Comparison of ENCODE assay signal across 17 cellular contexts in the genomic region with DNA sequence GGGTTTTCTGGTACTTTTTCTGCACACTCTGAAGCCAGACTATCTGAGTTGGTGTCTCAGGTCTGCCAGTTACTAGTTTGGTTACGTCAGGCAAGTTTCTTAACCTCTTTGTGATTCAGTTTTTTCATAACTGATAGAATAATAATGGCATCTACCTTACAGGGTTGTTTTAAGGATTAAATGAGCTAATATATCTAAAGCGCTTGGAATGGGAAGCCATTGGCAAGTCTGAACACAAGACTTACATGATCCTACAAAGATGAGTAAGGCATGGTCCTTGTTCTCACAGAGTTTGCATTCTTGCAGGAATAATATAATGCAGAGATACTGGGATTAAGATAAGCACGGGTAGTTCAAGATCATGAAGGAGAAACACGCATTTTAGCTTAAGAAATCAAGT. TPM values are rescaled to one million over a fixed set of nuclear protein-coding genes. Genes with fewer than 3 reads are reported as not detected.
DNase-seq lines count a peak whose midpoint lies in the region; ATAC-seq and TF ChIP-seq lines count a peak whose summit lies in the region.
"Had no signal": no experiment of that assay in that cellular context is flagged by ENCODE, and none has a peak within 500 bp of the region (broad histone marks: within the 10 kb centered on the region; RNA-seq: fewer than 3 reads in every experiment).

No MANE protein-coding gene starts in this region.

- H3K4me1 ChIP-seq in mammary epithelial cell (ENCODE audit: insufficient read depth, low read length) (peaks cover 16% of the 10 kb centered on the region), breast epithelium (no peaks in the 10 kb centered on the region), upper lobe of left lung (peaks cover 15 to 23% (median 16%) of the 10 kb centered on the region in 4 donors), right lobe of liver (peaks cover 0 to 2% (median 0%) of the 10 kb centered on the region in 4 donors)

- WGBS in mammary epithelial cell (ENCODE audit: low coverage, missing lambda C conversion rate): 92% methylated on average over 4 of the region's 4 CpGs
- 91 to 93% methylated on average over 4 of the region's 4 CpGs for WGBS in upper lobe of left lung, 2 donors
- WGBS in right lobe of liver (ENCODE audit: insufficient coverage, low coverage, low lambda C conversion rate, missing lambda C conversion rate): 91% methylated on average over 4 of the region's 4 CpGs

- intact Hi-C loops in mammary epithelial cell (cut with micrococcal nuclease): no loop called here
- intact Hi-C loops in breast epithelium (cut with DNase I; ENCODE audit: low total_unique reads): loop anchor here (5.0 kb wide), 1 partner anchor 1103 kb away; no protein-coding TSS in a partner anchor
- intact Hi-C loops in right lobe of liver (cut with DNase I): no loop called here

- TF ChIP-seq EP300 in upper lobe of left lung (IDR thresholded peaks at IDR 0.05): no peak

- H3K27ac Mint-ChIP-seq in activated naive CD8-positive, alpha-beta T cell treated with anti-CD3 and anti-CD28 coated beads for 36 hours: peak overlapping the region; percentile 9
- H3K27ac Mint-ChIP-seq: CD4-positive, alpha-beta T cell; HFFc6 had no signal

- in situ Hi-C loops in mammary epithelial cell (cut with MboI; ENCODE audit: low sequenced_read_pairs in 2 of 2): no loop called here

- H3K27ac ChIP-seq in mammary epithelial cell (ENCODE audit: insufficient read depth, low read depth, low read length) (no peak overlapping the region), breast epithelium (no peak overlapping the region), upper lobe of left lung (no peak overlapping the region), right lobe of liver (no peak overlapping the region)
- H3K27ac ChIP-seq: HL-60 had no signal

- no peak for TF ChIP-seq POLR2A in breast epithelium (IDR thresholded peaks at IDR 0.05)
- no peak for TF ChIP-seq POLR2A in upper lobe of left lung (IDR thresholded peaks at IDR 0.05)
- no peak for TF ChIP-seq POLR2A in right lobe of liver (IDR thresholded peaks at IDR 0.05)

- peaks cover 73% of the 10 kb centered on the region for H3K4me1 Mint-ChIP-seq in activated naive CD8-positive, alpha-beta T cell treated with anti-CD3 and anti-CD28 coated beads for 36 hours

- H3K36me3 Mint-ChIP-seq in activated naive CD8-positive, alpha-beta T cell treated with anti-CD3 and anti-CD28 coated beads for 36 hours: peaks cover 22% of the 10 kb centered on the region

- no peaks in the 10 kb centered on the region for H3K27me3 ChIP-seq in mammary epithelial cell (ENCODE audit: insufficient read depth, low read length)
- no peaks in the 10 kb centered on the region for H3K27me3 ChIP-seq in breast epithelium
- no peaks in the 10 kb centered on the region for H3K27me3 ChIP-seq in upper lobe of left lung
- no peaks in the 10 kb centered on the region for H3K27me3 ChIP-seq in right lobe of liver

- H3K4me2 ChIP-seq in mammary epithelial cell (ENCODE audit: insufficient read depth, low read depth, low read length): no peak overlapping the region

- H4K20me1 ChIP-seq in mammary epithelial cell (ENCODE audit: insufficient read depth, low read length): no peaks in the 10 kb centered on the region

- no peak overlapping the region for H3K9ac ChIP-seq in mammary epithelial cell (ENCODE audit: insufficient read depth, low read length)

- CTCF ChIA-PET in mammary epithelial cell (lab: Charles Lee; ENCODE audit: low non-redundant PET): no interaction called here

- no TSS peak for BruUV-seq in mammary epithelial cell (replicated peaks; lab: Mats Ljungman, UMichigan)

- H3K79me2 ChIP-seq in mammary epithelial cell (ENCODE audit: insufficient read depth, low read length): no peaks in the 10 kb centered on the region

- H2AFZ ChIP-seq in mammary epithelial cell (ENCODE audit: low read depth, low read length): no peak overlapping the region

- dilution Hi-C loops in mammary epithelial cell (cut with HindIII; ENCODE audit: low sequenced_read_pairs): no loop called here

- H3K4me3 ChIP-seq in mammary epithelial cell (replicated peaks in 1 of 3; ENCODE audit: insufficient read depth in 1 of 3, low read depth in 2 of 3, low read length in 3 of 3) (no peak overlapping the region), breast epithelium (no peak overlapping the region), upper lobe of left lung (no peak overlapping the region), right lobe of liver (no peak overlapping the region)

- H3K9me3 ChIP-seq in mammary epithelial cell (replicated peaks; ENCODE audit: insufficient read depth, low read length) (no peaks in the 10 kb centered on the region), breast epithelium (no peaks in the 10 kb centered on the region), upper lobe of left lung (no peaks in the 10 kb centered on the region), right lobe of liver (no peaks in the 10 kb centered on the region)

- TF ChIP-seq CTCF in mammary epithelial cell (conservative IDR thresholded peaks at IDR 0.05 in 1 of 2, IDR thresholded peaks at IDR 0.05 in 1 of 2; ENCODE audit: extremely low read depth in 1 of 2, insufficient read depth in 1 of 2, low read depth in 1 of 2, low read length in 2 of 2): no peak
- no peak for TF ChIP-seq CTCF in breast epithelium (IDR thresholded peaks at IDR 0.05)
- TF ChIP-seq CTCF in upper lobe of left lung (IDR thresholded peaks at IDR 0.05): no peak
- no peak for TF ChIP-seq CTCF in right lobe of liver (IDR thresholded peaks at IDR 0.05)

- DNase-seq in mammary epithelial cell (peak; percentile 67), breast epithelium (ENCODE audit: low spot score in 2 of 2) (no peak), upper lobe of left lung (no peak), right lobe of liver (no peak)
- no peak for DNase-seq in activated naive CD8-positive, alpha-beta T cell treated with anti-CD3 and anti-CD28 coated beads for 36 hours
- no peak for DNase-seq in stimulated activated CD4-positive, alpha-beta T cell treated with anti-CD3 and anti-CD28 coated beads, Interleukin-1b, Interleukin-23, amount 100 ng/mL, for 48 hours
- DNase-seq: C1 segment of cervical spinal cord; Calu3; CD4-positive, alpha-beta T cell; DMS153; GF-D8; HCEC 1CT; HFFc6 had no signal

- H3K27me3 Mint-ChIP-seq in activated naive CD8-positive, alpha-beta T cell treated with anti-CD3 and anti-CD28 coated beads for 36 hours: no peaks in the 10 kb centered on the region
- H3K27me3 Mint-ChIP-seq: B cell; CD4-positive, alpha-beta T cell had no signal

- H3K36me3 ChIP-seq in mammary epithelial cell (ENCODE audit: insufficient read depth, low read length) (no peaks in the 10 kb centered on the region), breast epithelium (no peaks in the 10 kb centered on the region), upper lobe of left lung (no peaks in the 10 kb centered on the region), right lobe of liver (no peaks in the 10 kb centered on the region)

- H3K4me3 Mint-ChIP-seq in activated naive CD8-positive, alpha-beta T cell treated with anti-CD3 and anti-CD28 coated beads for 36 hours: no peak overlapping the region
- H3K4me3 Mint-ChIP-seq: B cell; CD4-positive, alpha-beta T cell; HFFc6 had no signal

- peaks cover 5% of the 10 kb centered on the region for H3K9me3 Mint-ChIP-seq in activated naive CD8-positive, alpha-beta T cell treated with anti-CD3 and anti-CD28 coated beads for 36 hours
- H3K9me3 Mint-ChIP-seq: HFFc6 had no signal

- ATAC-seq in esophagus mucosa (peak; percentile 88), upper lobe of left lung (ENCODE audit: low FRiP score in 2 of 2) (no peak), right lobe of liver (no peak)

RNA-seq across cellular contexts. Expression of gene DENND2D, which starts 9.2 kb away (rescaled TPM):
- total RNA-seq in mammary epithelial cell: 10 to 100 TPM in 1 of 2 donors, 1 to 10 TPM in 1; 1.5 to 10.5 TPM
- polyA plus RNA-seq in mammary epithelial cell: 2.6 TPM
- polyA minus RNA-seq in mammary epithelial cell: 6.5 TPM
- 10 to 100 TPM; 27.7 to 70.8 (median 34.4) TPM for total RNA-seq in breast epithelium
- total RNA-seq in activated naive CD8-positive, alpha-beta T cell treated with anti-CD3 and anti-CD28 coated beads for 36 hours: 100 to 1,000 TPM; 201 to 203 TPM
- total RNA-seq in esophagus mucosa: 47.5 TPM
- 100 to 1,000 TPM in 1 of 6 donors, 10 to 100 TPM in 5; 44.4 to 154 (median 64.8) TPM for total RNA-seq in upper lobe of left lung
- total RNA-seq in right lobe of liver: 10 to 100 TPM in 5 of 6 experiments, 1 to 10 TPM in 1; 9.6 to 18.6 (median 13.9) TPM

RNA-seq across cellular contexts. Expression of gene CHI3L2, which starts 17.9 kb away (rescaled TPM):
- total RNA-seq in mammary epithelial cell: 1 to 10 TPM in 1 of 2 donors, under 1 TPM in 1; 0.87 to 1.0 TPM
- 0.58 TPM for polyA plus RNA-seq in mammary epithelial cell
- 3.5 TPM for polyA minus RNA-seq in mammary epithelial cell
- 10 to 100 TPM in 2 of 3 donors, 1 to 10 TPM in 1; 9.5 to 22.0 (median 14.1) TPM for total RNA-seq in breast epithelium
- 1 to 10 TPM; 5.1 to 9.2 TPM for total RNA-seq in activated naive CD8-positive, alpha-beta T cell treated with anti-CD3 and anti-CD28 coated beads for 36 hours
- total RNA-seq in esophagus mucosa: 7.7 TPM
- 100 to 1,000 TPM in 1 of 6 donors, 10 to 100 TPM in 4, 1 to 10 TPM in 1; 2.1 to 115 (median 21.3) TPM for total RNA-seq in upper lobe of left lung
- total RNA-seq in right lobe of liver: under 1 TPM in 5 of 6 experiments, not detected in 1; 0.15 to 0.58 (median 0.26) TPM
- total RNA-seq: H1 had no signal
- polyA plus RNA-seq: H1 had no signal
